Comparison of ENCODE assay signal across 1 cellular context in the genomic region with DNA sequence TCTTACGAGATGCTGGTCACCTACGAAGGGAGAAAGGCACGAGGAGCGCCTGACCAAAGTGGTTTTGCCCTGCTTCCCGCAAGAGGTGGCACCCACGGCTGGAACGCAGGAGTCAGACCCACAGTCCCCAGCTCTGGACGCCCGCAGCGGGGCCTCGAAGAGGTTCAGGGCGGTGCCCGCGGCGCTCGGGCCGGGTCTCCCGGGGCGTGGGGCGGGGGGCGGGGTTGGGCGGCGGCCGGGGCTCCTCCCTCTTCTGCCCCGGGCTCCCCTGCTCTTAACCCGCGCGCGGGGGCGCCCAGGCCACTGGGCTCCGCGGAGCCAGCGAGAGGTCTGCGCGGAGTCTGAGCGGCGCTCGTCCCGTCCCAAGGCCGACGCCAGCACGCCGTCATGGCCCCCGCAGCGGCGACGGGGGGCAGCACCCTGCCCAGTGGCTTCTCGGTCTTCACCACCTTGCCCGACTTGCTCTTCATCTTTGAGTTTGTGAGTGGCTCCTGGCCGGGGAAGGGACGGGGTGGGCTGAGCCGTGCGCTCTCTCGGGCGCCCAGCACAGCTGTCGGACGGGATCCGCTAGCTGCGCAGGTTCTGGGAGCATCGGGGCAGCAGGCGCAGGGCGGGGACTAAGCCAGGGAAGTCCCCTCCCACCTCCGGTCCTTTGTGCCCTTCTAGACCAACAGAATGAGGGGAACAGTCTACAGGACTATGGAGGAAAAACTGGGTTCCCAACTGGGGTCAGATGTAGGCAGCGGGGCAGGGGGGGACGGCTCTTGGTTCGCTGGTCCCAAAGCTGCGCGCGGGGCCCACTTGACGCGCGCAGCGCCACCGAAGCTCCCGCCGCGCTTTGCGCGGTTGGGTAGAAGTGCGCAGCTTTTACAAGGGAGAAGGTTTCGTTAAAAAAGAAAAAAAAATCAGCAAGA.
TF ChIP-seq lines count a peak whose summit lies in the region.

MAL (plus strand) TSS at position 303 of the 914 bp plus-strand sequence; CDS start at position 388, 85 bp downstream.

TF ChIP-seq in HepG2, 621 proteins besides CTCF, POLR2A, EP300 and RAD21:
- TF ChIP-seq AHR (CRISPR knock-in tag; IDR thresholded peaks at IDR 0.05): no peak
- TF ChIP-seq PHF21A (CRISPR knock-in tag; IDR thresholded peaks at IDR 0.05): no peak
- peak; percentile 37 for TF ChIP-seq HNRNPLL (IDR thresholded peaks at IDR 0.05; ENCODE audit: low read depth, low read length, poor library complexity, severe bottlenecking)
- TF ChIP-seq ZNF639 (CRISPR knock-in tag; conservative IDR thresholded peaks at IDR 0.05): no peak
